In the genomic region with DNA sequence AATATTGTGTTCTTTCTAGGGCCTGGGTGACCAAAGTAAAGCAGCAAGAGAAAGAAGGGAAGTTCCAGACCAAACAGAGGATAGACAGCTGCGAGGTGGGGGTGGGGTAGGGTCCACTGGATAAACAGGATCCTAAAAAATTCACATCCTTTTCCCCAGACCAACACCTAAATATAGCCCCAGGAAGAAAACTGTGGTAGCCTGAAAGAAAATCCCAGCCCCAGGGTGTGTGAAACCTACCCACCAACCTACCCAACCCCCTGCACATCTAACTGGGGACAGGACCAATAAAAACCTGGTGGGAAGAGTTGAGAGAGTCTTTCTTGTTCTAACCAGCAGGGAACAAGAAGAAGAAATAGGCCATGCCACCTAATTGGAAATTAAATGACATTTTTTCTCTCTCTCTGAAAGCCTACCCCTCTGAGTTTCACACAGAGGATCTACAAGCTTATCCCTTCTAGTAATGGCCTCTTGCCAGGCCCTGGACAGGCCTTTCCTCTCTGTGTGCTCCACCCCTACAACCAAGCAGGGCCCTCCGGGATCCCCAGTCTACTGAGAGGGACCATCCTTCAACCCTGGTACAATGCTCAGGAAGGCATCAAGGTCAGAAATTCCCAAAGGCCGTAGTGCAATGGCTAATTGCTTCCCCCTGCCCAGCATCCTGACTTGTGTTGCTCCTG, we compare ENCODE assay signal across 26 cellular contexts. TPM values are rescaled to one million over a fixed set of nuclear protein-coding genes. Genes with fewer than 3 reads are reported as not detected.
DNase-seq lines count a peak whose midpoint lies in the region; ATAC-seq, FAIRE-seq and TF ChIP-seq lines count a peak whose summit lies in the region.
"Had no signal": no experiment of that assay in that cellular context is flagged by ENCODE, and none has a peak within 500 bp of the region (broad histone marks: within the 10 kb centered on the region; RNA-seq: fewer than 3 reads in every experiment).

No MANE protein-coding gene starts in this region.

- H3K4me1 Mint-ChIP-seq in CD8-positive, alpha-beta memory T cell = no peaks in the 10 kb centered on the region
- H3K4me1 Mint-ChIP-seq: activated B cell treated with CpG ODN at 0.5 μM for 24 hours had no signal

- POLR2A ChIA-PET in CD8-positive, alpha-beta memory T cell (lab: Charles Lee) = interaction anchor here (0.6 kb wide), 1 partner anchor 477 kb away, joined by 6 read pairs; no protein-coding TSS in a partner anchor

- WGBS in lower leg skin, 2 donors = 57 to 72% methylated on average over 3 of the region's 3 CpGs

- H3K9me3 ChIP-seq in adipocyte (ENCODE audit: control insufficient read depth, low read length) = no peaks in the 10 kb centered on the region
- H3K9me3 ChIP-seq in CD8-positive, alpha-beta memory T cell (ENCODE audit: low read length) = no peaks in the 10 kb centered on the region
- H3K9me3 ChIP-seq: thyroid gland had no signal

- no peak overlapping the region for H3K4me3 Mint-ChIP-seq in CD8-positive, alpha-beta memory T cell
- H3K4me3 Mint-ChIP-seq: activated B cell treated with CpG ODN at 0.5 μM for 24 hours; activated CD8-positive, alpha-beta T cell treated with anti-CD3 and anti-CD28 coated beads for 36 hours; CD8-positive, alpha-beta T cell had no signal

- ATAC-seq in GM21367 (IDR thresholded peaks at IDR 0.05; ENCODE audit: unreplicated experiment) = no peak
- ATAC-seq: activated CD8-positive, alpha-beta T cell treated with anti-CD3 and anti-CD28 coated beads for 36 hours; CD8-positive, alpha-beta T cell; GM12878 had no signal

- FAIRE-seq in RCC 7860 (lab: Jason Lieb, UNC) = no peak
- FAIRE-seq: frontal cortex, GM12878 had no signal

- no peak overlapping the region for H3K27ac ChIP-seq in CD8-positive, alpha-beta memory T cell (ENCODE audit: low read depth, low read length)
- H3K27ac ChIP-seq: SK-N-MC, thyroid gland had no signal

- no peak for TF ChIP-seq CTCF in lower leg skin (IDR thresholded peaks at IDR 0.05)

- peak; percentile 73 for DNase-seq in ELF-1 (ENCODE audit: low read depth, low spot score)
- DNase-seq in adipocyte (ENCODE audit: low read depth) = peak; percentile 29
- DNase-seq in iPS-NIHi11 (ENCODE audit: low spot score) = peak; percentile 4
- peak; percentile 1 for DNase-seq in posterior vena cava (ENCODE audit: low spot score)
- no peak for DNase-seq in lower leg skin (ENCODE audit: low spot score in 2 of 2)
- DNase-seq in CD8-positive, alpha-beta memory T cell = no peak
- no peak for DNase-seq in RCC 7860 (ENCODE audit: low spot score)
- DNase-seq: activated B cell treated with CpG ODN at 0.5 μM for 24 hours; activated CD8-positive, alpha-beta T cell treated with anti-CD3 and anti-CD28 coated beads for 36 hours; activated gamma-delta T cell treated with Interleukin-2 at 50 U/mL for 16 hours; amniotic stem cell; caudate nucleus; CD8-positive, alpha-beta T cell; GOT3; KBM-7; left cardiac atrium; MV-4-11; NCI-H187; NCI-H2227 treated with DMSO at 0.1 percent for 48 hours; nucleus accumbens; thyroid gland had no signal

- H3K27ac Mint-ChIP-seq in CD8-positive, alpha-beta memory T cell = no peak overlapping the region
- H3K27ac Mint-ChIP-seq: activated B cell treated with CpG ODN at 0.5 μM for 24 hours; activated CD8-positive, alpha-beta T cell treated with anti-CD3 and anti-CD28 coated beads for 36 hours; CD8-positive, alpha-beta T cell had no signal

- intact Hi-C loops in posterior vena cava (cut with DNase I) = loop anchor here in 1 of 2 donors (10.0 kb wide), 1 partner anchor 57 kb away; no protein-coding TSS in a partner anchor
- intact Hi-C loops in lower leg skin (cut with DNase I; ENCODE audit: low total_unique reads) = no loop called here

- peaks cover 8% of the 10 kb centered on the region for H3K36me3 ChIP-seq in adipocyte (ENCODE audit: control insufficient read depth, insufficient read depth, low read length, severe bottlenecking)
- H3K36me3 ChIP-seq in CD8-positive, alpha-beta memory T cell (ENCODE audit: insufficient read depth, low read length) = no peaks in the 10 kb centered on the region

- H3K9me3 Mint-ChIP-seq in CD8-positive, alpha-beta memory T cell = no peaks in the 10 kb centered on the region
- H3K9me3 Mint-ChIP-seq: activated B cell treated with CpG ODN at 0.5 μM for 24 hours; activated CD8-positive, alpha-beta T cell treated with anti-CD3 and anti-CD28 coated beads for 36 hours; CD8-positive, alpha-beta T cell had no signal

- TF ChIP-seq POLR2A in lower leg skin (IDR thresholded peaks at IDR 0.05) = no peak

- CTCF ChIA-PET in CD8-positive, alpha-beta memory T cell (lab: Charles Lee) = interaction anchor here (0.7 to 3.0 kb wide), 3 partner anchors 11 to 23 kb away, joined by 3 to 8 read pairs (median 3); no protein-coding TSS in a partner anchor

- H3K4me1 ChIP-seq in adipocyte (ENCODE audit: control insufficient read depth, insufficient read depth, low read length) = no peaks in the 10 kb centered on the region
- H3K4me1 ChIP-seq in CD8-positive, alpha-beta memory T cell (ENCODE audit: insufficient read depth, low read length) = no peaks in the 10 kb centered on the region

- H3K9ac ChIP-seq in adipocyte (ENCODE audit: low read length) = no peak overlapping the region

- no peak overlapping the region for H3K4me3 ChIP-seq in adipocyte (ENCODE audit: low read length)
- H3K4me3 ChIP-seq in lower leg skin (ENCODE audit: low read depth, poor library complexity, severe bottlenecking) = no peak overlapping the region
- H3K4me3 ChIP-seq in CD8-positive, alpha-beta memory T cell (ENCODE audit: low read length) = no peak overlapping the region
- H3K4me3 ChIP-seq: dorsolateral prefrontal cortex, GM12878, SK-N-MC, thyroid gland had no signal

- H3K36me3 Mint-ChIP-seq in CD8-positive, alpha-beta memory T cell = peaks cover 0 to 25% (median 6%) of the 10 kb centered on the region in 3 donors

- H3K27me3 ChIP-seq in adipocyte (replicated peaks; ENCODE audit: control insufficient read depth, insufficient read depth, low read length) = no peaks in the 10 kb centered on the region
- H3K27me3 ChIP-seq in CD8-positive, alpha-beta memory T cell (ENCODE audit: insufficient read depth, low read length, poor library complexity, severe bottlenecking) = no peaks in the 10 kb centered on the region
- H3K27me3 ChIP-seq: dorsolateral prefrontal cortex, thyroid gland had no signal

- no peaks in the 10 kb centered on the region for H3K27me3 Mint-ChIP-seq in CD8-positive, alpha-beta memory T cell
- H3K27me3 Mint-ChIP-seq: activated B cell treated with CpG ODN at 0.5 μM for 24 hours; activated CD8-positive, alpha-beta T cell treated with anti-CD3 and anti-CD28 coated beads for 36 hours had no signal

RNA-seq across cellular contexts. Expression of a gene that starts 12.0 kb away (rescaled TPM):
- total RNA-seq in posterior vena cava (10 to 100 TPM; 76.3 to 87.9 TPM), lower leg skin (100 to 1,000 TPM in 1 of 4 donors, 10 to 100 TPM in 3; 87.3 to 123 (median 94.0) TPM)
- total RNA-seq in CD8-positive, alpha-beta memory T cell = 10 to 100 TPM; 34.0 to 39.7 TPM
- 39.7 TPM for polyA plus RNA-seq in CD8-positive, alpha-beta memory T cell

Comparison
In these comparisons a context has a peak if more than half of its experiments do, and no peak if none do; other contexts are left out.
1. DNase-seq: peak in ELF-1 (single experiment), adipocyte (single experiment), iPS-NIHi11 (single experiment) and posterior vena cava (single experiment); none in lower leg skin (0 of 2), CD8-positive, alpha-beta memory T cell (0 of 5) and RCC 7860 (single experiment).